Comparison of ENCODE assay signal across 10 cellular contexts in the genomic region with DNA sequence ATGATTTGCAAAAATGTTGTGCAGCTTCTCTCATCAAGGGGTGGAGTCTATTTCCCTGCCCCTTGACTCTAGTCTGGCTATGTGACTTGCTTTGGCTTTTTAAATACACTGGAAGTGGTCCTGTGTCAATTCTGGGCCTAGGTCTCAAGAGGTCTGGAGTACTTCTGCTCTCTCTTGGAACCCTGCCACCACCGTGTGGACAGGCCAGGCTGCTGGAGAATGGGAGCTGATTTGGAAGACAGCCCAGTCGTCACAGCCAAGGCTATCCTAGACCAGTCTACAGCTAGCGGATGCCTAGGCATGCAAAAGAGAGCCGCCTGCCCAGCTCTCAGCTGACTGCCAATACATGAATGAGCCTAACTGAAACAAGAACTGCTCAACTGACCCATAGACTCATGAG.
DNase-seq lines count a peak whose midpoint lies in the region; ATAC-seq, FAIRE-seq and TF ChIP-seq lines count a peak whose summit lies in the region.
"Had no signal": no experiment of that assay in that cellular context is flagged by ENCODE, and none has a peak within 500 bp of the region (broad histone marks: within the 10 kb centered on the region; RNA-seq: fewer than 3 reads in every experiment).

No MANE protein-coding gene starts in this region.

- no peak for FAIRE-seq in H54 (lab: Jason Lieb, UNC)

- H3K36me3 Mint-ChIP-seq in stimulated activated naive B cell treated with anti-CD40 and anti-IgM and Interleukin-4, amounts not matched to agents 10 μg/mL and 1 μg/mL and 100 μg/mL, for 72 hours = peaks cover 1 to 3% of the 10 kb centered on the region in 2 donors

- H3K9me3 Mint-ChIP-seq in stimulated activated naive B cell treated with anti-CD40 and anti-IgM and Interleukin-4, amounts not matched to agents 10 μg/mL and 1 μg/mL and 100 μg/mL, for 72 hours = peaks cover 0 to 3% of the 10 kb centered on the region in 2 donors
- H3K9me3 Mint-ChIP-seq: activated T-cell treated with anti-CD3 and anti-CD28 coated beads, Interleukin-2, amount 50 U/mL, for 24 hours; IgD-negative memory B cell had no signal

- H3K4me1 Mint-ChIP-seq in stimulated activated naive B cell treated with anti-CD40 and anti-IgM and Interleukin-4, amounts not matched to agents 10 μg/mL and 1 μg/mL and 100 μg/mL, for 72 hours = peaks cover 43 to 67% of the 10 kb centered on the region in 2 donors

- H3K27me3 Mint-ChIP-seq in stimulated activated naive B cell treated with anti-CD40 and anti-IgM and Interleukin-4, amounts not matched to agents 10 μg/mL and 1 μg/mL and 100 μg/mL, for 72 hours = no peaks in the 10 kb centered on the region
- H3K27me3 Mint-ChIP-seq: activated T-cell treated with anti-CD3 and anti-CD28 coated beads, Interleukin-2, amount 50 U/mL, for 24 hours had no signal

- ATAC-seq in stimulated activated naive B cell treated with anti-CD40 and anti-IgM and Interleukin-4, amounts not matched to agents 10 μg/mL and 1 μg/mL and 100 μg/mL, for 72 hours (replicated peaks) = no peak
- ATAC-seq in GM19395 (IDR thresholded peaks at IDR 0.05; ENCODE audit: unreplicated experiment) = no peak
- ATAC-seq in GM19328 (IDR thresholded peaks at IDR 0.05; ENCODE audit: unreplicated experiment) = no peak
- ATAC-seq in GM18873 (IDR thresholded peaks at IDR 0.05; ENCODE audit: low FRiP score, unreplicated experiment) = no peak

- peak; percentile 98 for DNase-seq in NCI-H2029 treated with DMSO at 0.1 percent for 48 hours (lab: John Stamatoyannopoulos, UW)
- DNase-seq in brain pericyte (ENCODE audit: low read depth, low spot score) = peak; percentile 15
- peak; percentile 33 for DNase-seq in iris pigment epithelial cell (ENCODE audit: low read depth)
- DNase-seq in stimulated activated naive B cell treated with anti-CD40 and anti-IgM and Interleukin-4, amounts not matched to agents 10 μg/mL and 1 μg/mL and 100 μg/mL, for 72 hours = no peak
- DNase-seq in H54 (ENCODE audit: insufficient read length, low spot score) = no peak
- DNase-seq: activated T-cell treated with anti-CD3 and anti-CD28 coated beads, Interleukin-2, amount 50 U/mL, for 24 hours had no signal

- H3K27ac Mint-ChIP-seq in stimulated activated naive B cell treated with anti-CD40 and anti-IgM and Interleukin-4, amounts not matched to agents 10 μg/mL and 1 μg/mL and 100 μg/mL, for 72 hours = peak overlapping the region; percentile 69
- H3K27ac Mint-ChIP-seq: activated T-cell treated with anti-CD3 and anti-CD28 coated beads, Interleukin-2, amount 50 U/mL, for 24 hours; IgD-negative memory B cell had no signal

- no peak for TF ChIP-seq POLR2A in H54 (IDR thresholded peaks at IDR 0.05; ENCODE audit: low read depth, low read length)

- H3K4me3 Mint-ChIP-seq in stimulated activated naive B cell treated with anti-CD40 and anti-IgM and Interleukin-4, amounts not matched to agents 10 μg/mL and 1 μg/mL and 100 μg/mL, for 72 hours = no peak overlapping the region
- H3K4me3 Mint-ChIP-seq: activated T-cell treated with anti-CD3 and anti-CD28 coated beads, Interleukin-2, amount 50 U/mL, for 24 hours had no signal

Comparison
In these comparisons a context has a peak if more than half of its experiments do, and no peak if none do; other contexts are left out.
1. DNase-seq: peak in NCI-H2029 treated with DMSO at 0.1 percent for 48 hours (single experiment), brain pericyte (single experiment) and iris pigment epithelial cell (single experiment); none in stimulated activated naive B cell treated with anti-CD40 and anti-IgM and Interleukin-4, amounts not matched to agents 10 μg/mL and 1 μg/mL and 100 μg/mL, for 72 hours (single experiment) and H54 (single experiment).